8 cellular contexts compared by ENCODE assay signal in genomic region chr2:87217741-87218410, GRCh38.
DNase-seq lines count a peak whose midpoint lies in the region; ATAC-seq, FAIRE-seq and TF ChIP-seq lines count a peak whose summit lies in the region.
"Not testable (repeated sequence)": the region's sequence is repeated elsewhere in the genome, so short reads cannot be mapped to it uniquely, and the experiment has no call there.

No MANE protein-coding gene starts in this region.

- not testable (repeated sequence) for TF ChIP-seq POLR2A in H54 (IDR thresholded peaks at IDR 0.05; ENCODE audit: low read depth, low read length)

- H3K27ac Mint-ChIP-seq in CD4-positive, alpha-beta memory T cell: peak overlapping the region in 1 of 7 donors; percentile 8
- H3K27ac Mint-ChIP-seq in stimulated activated memory B cell treated with anti-CD40 and anti-IgM and Interleukin-4, amounts not matched to agents 10 μg/mL and 1 μg/mL and 100 μg/mL, for 72 hours: not testable (repeated sequence)

- peak; percentile 57 for FAIRE-seq in H54 (lab: Jason Lieb, UNC)

- H3K9me3 ChIP-seq in CD4-positive, alpha-beta memory T cell (ENCODE audit: control insufficient read depth in 1 of 2, low read length in 2 of 2); colonic mucosa: not testable (repeated sequence)

- H3K4me3 Mint-ChIP-seq in CD4-positive, alpha-beta memory T cell; activated T-cell treated with anti-CD3 and anti-CD28 coated beads, Interleukin-2, amount 50 U/mL, for 4 hours; stimulated activated memory B cell treated with anti-CD40 and anti-IgM and Interleukin-4, amounts not matched to agents 10 μg/mL and 1 μg/mL and 100 μg/mL, for 72 hours: not testable (repeated sequence)

- peak; percentile 97 for ATAC-seq in activated T-cell treated with anti-CD3 and anti-CD28 coated beads, Interleukin-2, amount 50 U/mL, for 4 hours
- ATAC-seq in left lobe of liver: peak; percentile 93
- ATAC-seq in stimulated activated memory B cell treated with anti-CD40 and anti-IgM and Interleukin-4, amounts not matched to agents 10 μg/mL and 1 μg/mL and 100 μg/mL, for 72 hours: peak; percentile 72

- DNase-seq in CD4-positive, alpha-beta memory T cell: peak in 4 of 5 donors; percentile 8 to 70 (median 66)
- not testable (repeated sequence) for DNase-seq in H54 (ENCODE audit: insufficient read length, low spot score)
- DNase-seq in activated T-cell treated with anti-CD3 and anti-CD28 coated beads, Interleukin-2, amount 50 U/mL, for 4 hours: peak; percentile 55
- DNase-seq in colonic mucosa (peak; percentile 22), left lobe of liver (ENCODE audit: low spot score) (peak; percentile 49)
- DNase-seq in stimulated activated CD4-positive, alpha-beta T cell treated with anti-CD3 and anti-CD28 coated beads, Interleukin-12 subunit alpha, Interleukin-12 subunit beta, amount 100 ng/mL, for 48 hours (ENCODE audit: low read depth in 2 of 3, low spot score in 1 of 3): peak; percentile 43 to 77 (median 69)

- intact Hi-C loops in CD4-positive, alpha-beta memory T cell (cut with micrococcal nuclease); colonic mucosa (cut with DNase I): not testable (repeated sequence)

- H3K36me3 Mint-ChIP-seq in CD4-positive, alpha-beta memory T cell; activated T-cell treated with anti-CD3 and anti-CD28 coated beads, Interleukin-2, amount 50 U/mL, for 4 hours (ENCODE audit: insufficient read depth); stimulated activated memory B cell treated with anti-CD40 and anti-IgM and Interleukin-4, amounts not matched to agents 10 μg/mL and 1 μg/mL and 100 μg/mL, for 72 hours: not testable (repeated sequence)

- not testable (repeated sequence) for H3K9me3 Mint-ChIP-seq in CD4-positive, alpha-beta memory T cell; activated T-cell treated with anti-CD3 and anti-CD28 coated beads, Interleukin-2, amount 50 U/mL, for 4 hours; stimulated activated memory B cell treated with anti-CD40 and anti-IgM and Interleukin-4, amounts not matched to agents 10 μg/mL and 1 μg/mL and 100 μg/mL, for 72 hours

- not testable (repeated sequence) for H3K27ac ChIP-seq in CD4-positive, alpha-beta memory T cell (ENCODE audit: low read depth, low read length); VCaP; colonic mucosa

- H3K36me3 ChIP-seq in CD4-positive, alpha-beta memory T cell (ENCODE audit: insufficient read depth, low read length); colonic mucosa: not testable (repeated sequence)

- CTCF ChIA-PET in CD4-positive, alpha-beta memory T cell (lab: Charles Lee; ENCODE audit: partially characterized antibody): not testable (repeated sequence)

- H3K9ac ChIP-seq in colonic mucosa (ENCODE audit: low read depth in 2 of 2, low read length in 2 of 2): not testable (repeated sequence)

- POLR2A ChIA-PET in CD4-positive, alpha-beta memory T cell (lab: Charles Lee; ENCODE audit: partially characterized antibody): not testable (repeated sequence)

- H3K27me3 Mint-ChIP-seq in CD4-positive, alpha-beta memory T cell; activated T-cell treated with anti-CD3 and anti-CD28 coated beads, Interleukin-2, amount 50 U/mL, for 4 hours (ENCODE audit: low read depth); stimulated activated memory B cell treated with anti-CD40 and anti-IgM and Interleukin-4, amounts not matched to agents 10 μg/mL and 1 μg/mL and 100 μg/mL, for 72 hours: not testable (repeated sequence)

- not testable (repeated sequence) for H3K4me1 Mint-ChIP-seq in CD4-positive, alpha-beta memory T cell; activated T-cell treated with anti-CD3 and anti-CD28 coated beads, Interleukin-2, amount 50 U/mL, for 4 hours (ENCODE audit: low read depth); stimulated activated memory B cell treated with anti-CD40 and anti-IgM and Interleukin-4, amounts not matched to agents 10 μg/mL and 1 μg/mL and 100 μg/mL, for 72 hours

- H3K4me1 ChIP-seq in CD4-positive, alpha-beta memory T cell (ENCODE audit: insufficient read depth, low read length); colonic mucosa: not testable (repeated sequence)

- TF ChIP-seq CTCF in VCaP (conservative IDR thresholded peaks at IDR 0.05): peak; percentile 44
- not testable (repeated sequence) for TF ChIP-seq CTCF in colonic mucosa (IDR thresholded peaks at IDR 0.05)

- not testable (repeated sequence) for H3K27me3 ChIP-seq in CD4-positive, alpha-beta memory T cell (ENCODE audit: insufficient read depth, low read length); colonic mucosa

- H3K4me3 ChIP-seq in CD4-positive, alpha-beta memory T cell (ENCODE audit: low read length in 2 of 2); colonic mucosa: not testable (repeated sequence)
